17 cellular contexts compared by ENCODE assay signal in genomic region chr12:22437031-22437806, GRCh38.
DNase-seq lines count a peak whose midpoint lies in the region; ATAC-seq, FAIRE-seq and TF ChIP-seq lines count a peak whose summit lies in the region.
"Had no signal": no experiment of that assay in that cellular context is flagged by ENCODE, and none has a peak within 500 bp of the region (broad histone marks: within the 10 kb centered on the region; RNA-seq: fewer than 3 reads in every experiment).

No MANE protein-coding gene starts in this region.

- no peak overlapping the region for H4K12ac ChIP-seq in trophoblast cell (ENCODE audit: low read depth, low read length)

- H2AK5ac ChIP-seq in trophoblast cell (ENCODE audit: low read length), result peak overlapping the region; percentile 84

- H3K36me3 ChIP-seq in RWPE2 (ENCODE audit: low read depth), result no peaks in the 10 kb centered on the region
- no peaks in the 10 kb centered on the region for H3K36me3 ChIP-seq in esophagus muscularis mucosa
- no peaks in the 10 kb centered on the region for H3K36me3 ChIP-seq in trophoblast cell (ENCODE audit: control insufficient read depth in 1 of 2, insufficient read depth in 2 of 2, low read length in 2 of 2)
- H3K36me3 ChIP-seq: adrenal gland, WERI-Rb-1 had no signal

- no peak for TF ChIP-seq POLR2A in esophagus muscularis mucosa (IDR thresholded peaks at IDR 0.05; ENCODE audit: low read depth)

- no peak overlapping the region for H3K4me3 ChIP-seq in RWPE2 (ENCODE audit: severe bottlenecking)
- H3K4me3 ChIP-seq in esophagus muscularis mucosa, result peak overlapping the region in 2 of 4 donors; percentile 1 to 13
- H3K4me3 ChIP-seq in trophoblast cell (ENCODE audit: low read depth, low read length), result no peak overlapping the region
- H3K4me3 ChIP-seq: adrenal gland had no signal

- peak overlapping the region; percentile 75 for H2BK5ac ChIP-seq in trophoblast cell (ENCODE audit: low read depth, low read length, poor library complexity)

- no peaks in the 10 kb centered on the region for H3K9me3 ChIP-seq in RWPE2 (ENCODE audit: severe bottlenecking)
- no peaks in the 10 kb centered on the region for H3K9me3 ChIP-seq in esophagus muscularis mucosa
- H3K9me3 ChIP-seq in trophoblast cell (ENCODE audit: insufficient read depth, low read depth, low read length), result no peaks in the 10 kb centered on the region
- H3K9me3 ChIP-seq: adrenal gland had no signal

- H3K4me2 ChIP-seq in trophoblast cell (ENCODE audit: low read length), result peak overlapping the region; percentile 60

- peak overlapping the region; percentile 92 for H4K91ac ChIP-seq in trophoblast cell (ENCODE audit: low read depth, low read length)

- intact Hi-C loops in esophagus muscularis mucosa (cut with DNase I), result no loop called here

- H3K79me1 ChIP-seq in trophoblast cell (ENCODE audit: low read length), result peaks cover 8% of the 10 kb centered on the region

- H2BK120ac ChIP-seq in trophoblast cell (ENCODE audit: insufficient read depth, low read length, poor library complexity), result peak overlapping the region; percentile 96

- TF ChIP-seq CTCF in RWPE2 (IDR thresholded peaks at IDR 0.05; ENCODE audit: poor library complexity, severe bottlenecking) (no peak), esophagus muscularis mucosa (IDR thresholded peaks at IDR 0.05) (no peak)

- no peak overlapping the region for H3K23ac ChIP-seq in trophoblast cell (ENCODE audit: low read length)

- H3K14ac ChIP-seq in trophoblast cell (ENCODE audit: low read length), result peak overlapping the region; percentile 82

- FAIRE-seq in HTR-8/SVneo (lab: Jason Lieb, UNC), result no peak
- FAIRE-seq: G401.6 had no signal

- no peak for TF ChIP-seq EP300 in esophagus muscularis mucosa (IDR thresholded peaks at IDR 0.05)

- H3K27ac ChIP-seq in RWPE2 (ENCODE audit: poor library complexity, severe bottlenecking), result peak overlapping the region; percentile 51
- peak overlapping the region; percentile 35 to 65 (median 54) for H3K27ac ChIP-seq in esophagus muscularis mucosa (replicated peaks in 1 of 4)
- peak overlapping the region; percentile 88 for H3K27ac ChIP-seq in trophoblast cell (ENCODE audit: low read depth, low read length)
- H3K27ac ChIP-seq: adrenal gland, C4-2B, WERI-Rb-1 had no signal

- peak overlapping the region; percentile 70 for H2AFZ ChIP-seq in trophoblast cell (ENCODE audit: insufficient read depth, low read length, poor library complexity)

- peak; percentile 73 for ATAC-seq in RWPE2 (ENCODE audit: low read depth)
- no peak for ATAC-seq in GM21723 (IDR thresholded peaks at IDR 0.05; ENCODE audit: unreplicated experiment)
- ATAC-seq in GM19351 (IDR thresholded peaks at IDR 0.05; ENCODE audit: unreplicated experiment), result no peak
- ATAC-seq in HG02973 (IDR thresholded peaks at IDR 0.05; ENCODE audit: unreplicated experiment), result no peak
- ATAC-seq: HCT116, left lobe of liver had no signal

- H3K4ac ChIP-seq in trophoblast cell (ENCODE audit: low read depth, low read length), result peak overlapping the region; percentile 70

- H3K79me2 ChIP-seq in trophoblast cell (ENCODE audit: control insufficient read depth, insufficient read depth, low read length, poor library complexity), result peaks cover 4% of the 10 kb centered on the region

- peak overlapping the region; percentile 96 for H2BK12ac ChIP-seq in trophoblast cell (ENCODE audit: low read length)

- H3K9ac ChIP-seq in trophoblast cell (ENCODE audit: low read length), result no peak overlapping the region

- peak; percentile 57 for DNase-seq in HT-29 (ENCODE audit: low spot score)
- peak; percentile 34 for DNase-seq in RWPE2 (ENCODE audit: low spot score)
- no peak for DNase-seq in esophagus muscularis mucosa (ENCODE audit: extremely low spot score)
- peak; percentile 79 to 85 for DNase-seq in trophoblast cell
- DNase-seq in HTR-8/SVneo (ENCODE audit: insufficient read length, low spot score), result no peak
- DNase-seq: activated T-cell treated with anti-CD3 and anti-CD28 coated beads, Interleukin-2, amount 50 U/mL, for 1 hour; adrenal gland; NCI-H1436 treated with DMSO at 0.1 percent for 48 hours; NCI-H526 treated with DMSO at 0.1 percent for 48 hours; WERI-Rb-1 had no signal

- H4K8ac ChIP-seq in trophoblast cell (ENCODE audit: low read depth, low read length), result peak overlapping the region; percentile 47

- H3K18ac ChIP-seq in trophoblast cell (ENCODE audit: low read length), result peak overlapping the region; percentile 52

- 51% methylated on average over 10 of the region's 10 CpGs for WGBS in esophagus muscularis mucosa
- WGBS in trophoblast cell (ENCODE audit: extremely low coverage, insufficient coverage, insufficient read length), result no CpG with 5 or more reads among the region's 10 CpGs

- H3K4me1 ChIP-seq in RWPE2 (ENCODE audit: insufficient read depth, poor library complexity, severe bottlenecking) (no peaks in the 10 kb centered on the region), esophagus muscularis mucosa (peaks cover 0 to 16% (median 12%) of the 10 kb centered on the region in 4 donors), trophoblast cell (ENCODE audit: control insufficient read depth in 1 of 2, insufficient read depth in 2 of 2, low read length in 2 of 2) (peaks cover 6 to 12% of the 10 kb centered on the region in 2 experiments)
- H3K4me1 ChIP-seq: adrenal gland had no signal

- H3K27me3 ChIP-seq in RWPE2 (ENCODE audit: insufficient read depth, poor library complexity, severe bottlenecking), result no peaks in the 10 kb centered on the region
- no peaks in the 10 kb centered on the region for H3K27me3 ChIP-seq in esophagus muscularis mucosa
- H3K27me3 ChIP-seq in trophoblast cell (ENCODE audit: insufficient read depth, low read length), result no peaks in the 10 kb centered on the region
- H3K27me3 ChIP-seq: adrenal gland had no signal

Comparison
In these comparisons a context has a peak if more than half of its experiments do, and no peak if none do; other contexts are left out.
1. DNase-seq: peak in HT-29 (single experiment), RWPE2 (single experiment) and trophoblast cell (2 of 2); none in esophagus muscularis mucosa (single experiment) and HTR-8/SVneo (single experiment).
2. Peak in every context shown above with its lines, with median percentiles within 50 percentile points of each other: H3K27ac ChIP-seq.